ENCODE assay signal across 7 cellular contexts in the genomic region with DNA sequence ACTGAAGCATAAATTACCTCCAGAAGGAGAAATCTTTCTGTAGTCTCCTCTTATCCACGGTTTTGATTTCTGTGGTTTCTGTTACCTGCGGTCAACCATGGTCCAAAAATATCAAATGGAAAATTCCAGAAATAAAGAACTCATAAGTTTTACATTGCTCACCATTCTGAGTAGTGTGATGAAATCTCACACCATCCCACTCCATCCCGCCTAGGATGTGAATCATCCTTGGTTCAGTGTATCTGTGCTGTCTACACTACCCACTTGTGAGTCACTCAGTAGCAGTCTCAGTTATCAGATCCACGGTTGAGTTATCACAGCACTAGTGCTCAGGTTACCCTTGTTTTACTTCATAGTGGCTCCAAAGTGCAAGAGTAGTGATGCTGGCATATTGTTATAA.
A peak's percentile ranks its signal among the peaks of the same experiment; 100 is the strongest.
DNase-seq lines count a peak whose midpoint lies in the region; ATAC-seq, FAIRE-seq and TF ChIP-seq lines count a peak whose summit lies in the region.

No MANE protein-coding gene starts in this region.

- DNase-seq in Daoy (ENCODE audit: low read depth) (peak; percentile 97), HTR-8/SVneo (ENCODE audit: insufficient read length, low spot score) (peak; percentile 29), epithelial cell of esophagus (ENCODE audit: low read depth) (peak; percentile 98), putamen (ENCODE audit: low spot score) (peak; percentile 6), GM12892 (ENCODE audit: insufficient read length) (no peak), GM19239 (ENCODE audit: insufficient read length, low spot score) (no peak)

- H3K4me3 ChIP-seq in epithelial cell of esophagus (ENCODE audit: low read length) = no peak overlapping the region

- TF ChIP-seq CTCF in epithelial cell of esophagus (IDR thresholded peaks at IDR 0.05; ENCODE audit: insufficient read depth, low read depth, low read length, missing control alignments) = no peak

- TF ChIP-seq POLR2A in GM12892 (IDR thresholded peaks at IDR 0.05; ENCODE audit: low read depth, low read length) = no peak

- no peak for ATAC-seq in HG02571 (IDR thresholded peaks at IDR 0.05; ENCODE audit: unreplicated experiment)

- FAIRE-seq in HTR-8/SVneo (lab: Jason Lieb, UNC) (peak; percentile 57), GM12892 (lab: Jason Lieb, UNC) (no peak), GM19239 (lab: Jason Lieb, UNC) (no peak)

Comparison
In these comparisons a context has a peak if more than half of its experiments do, and no peak if none do; other contexts are left out.
1. DNase-seq: peak in Daoy (single experiment), HTR-8/SVneo (single experiment), epithelial cell of esophagus (single experiment) and putamen (single experiment); none in GM12892 (single experiment) and GM19239 (single experiment).